ENCODE assay signal across 18 cellular contexts in genomic region chr1:220327106-220327505, GRCh38.
"Had no signal": no experiment of that assay in that cellular context is flagged by ENCODE, and none has a peak within 500 bp of the region (broad histone marks: within the 10 kb centered on the region; RNA-seq: fewer than 3 reads in every experiment).

No MANE protein-coding gene starts in this region.

- ATAC-seq: lower lobe of right lung, natural killer cell, right lobe of liver had no signal

- H3K36me3 Mint-ChIP-seq: natural killer cell had no signal

- H3K4me1 Mint-ChIP-seq: natural killer cell, neural crest cell had no signal

- H3K4me1 ChIP-seq: lower lobe of right lung, parathyroid adenoma, right lobe of liver, stomach had no signal

- DNase-seq: dermis blood vessel endothelial cell; effector memory CD4-positive, alpha-beta T cell; left ventricle myocardium superior; lower lobe of right lung; natural killer cell; right lobe of liver; small intestine; stimulated activated CD4-positive, alpha-beta T cell treated with anti-CD3 and anti-CD28 coated beads, Interleukin-12 subunit alpha, Interleukin-12 subunit beta, amount 100 ng/mL, for 4 hours; stimulated activated CD4-positive, alpha-beta T cell treated with anti-CD3 and anti-CD28 coated beads, Interleukin-1b, Interleukin-23, amount 100 ng/mL, for 48 hours; stimulated activated CD4-positive, alpha-beta T cell treated with anti-CD3 and anti-CD28 coated beads, Interleukin-4, amount 100 ng/mL, for 1 hour; stimulated activated CD8-positive, alpha-beta memory T cell treated with anti-CD3 and anti-CD28 coated beads, Interleukin-4, amount 100 ng/mL, for 48 hours; stimulated activated naive CD4-positive, alpha-beta T cell treated with Interleukin-2 at 50 U/mL for 16 hours; stomach; thyroid gland had no signal

- H3K27ac ChIP-seq: coronary artery, lower lobe of right lung, parathyroid adenoma, right lobe of liver, stomach, thyroid gland had no signal

- H3K9ac ChIP-seq: parathyroid adenoma had no signal

- H2AFZ ChIP-seq: parathyroid adenoma had no signal

- H3K36me3 ChIP-seq: lower lobe of right lung, right lobe of liver, stomach, thyroid gland had no signal

- H3K27ac Mint-ChIP-seq: natural killer cell, progenitor cell of endocrine pancreas had no signal

- H3K9me3 ChIP-seq: lower lobe of right lung, right lobe of liver, stomach, thyroid gland had no signal

- H3K79me2 ChIP-seq: parathyroid adenoma had no signal

- H3K4me3 ChIP-seq: coronary artery, lower lobe of right lung, right lobe of liver, stomach, thyroid gland had no signal

- H3K27me3 ChIP-seq: right lobe of liver, stomach, thyroid gland had no signal

- H3K9me3 Mint-ChIP-seq: natural killer cell, neural crest cell had no signal

- H3K4me3 Mint-ChIP-seq: natural killer cell, neural crest cell had no signal
